39 cellular contexts compared by ENCODE assay signal in genomic region chr15:101583284-101583683, GRCh38.
"Had no signal": no experiment of that assay in that cellular context is flagged by ENCODE, and none has a peak within 500 bp of the region (broad histone marks: within the 10 kb centered on the region; RNA-seq: fewer than 3 reads in every experiment).

No MANE protein-coding gene starts in this region.

- H3K4me1 ChIP-seq: adrenal gland, ascending aorta, body of pancreas, breast epithelium had no signal

- H3K4me3 Mint-ChIP-seq: activated naive CD4-positive, alpha-beta T cell treated with anti-CD3 and anti-CD28 coated beads for 36 hours; activated naive CD4-positive, alpha-beta T cell treated with anti-CD3 and anti-CD28 coated beads, Interleukin-2, amount 10 ng/mL, durations not matched to agents 7 days and 5 days; activated naive CD4-positive, alpha-beta T cell treated with anti-CD3 and anti-CD28 coated beads, Interleukin-2, amount 50 U/mL, for 24 hours; activated naive CD8-positive, alpha-beta T cell; activated naive CD8-positive, alpha-beta T cell treated with anti-CD3 and anti-CD28 coated beads for 36 hours; activated naive CD8-positive, alpha-beta T cell treated with anti-CD3 and anti-CD28 coated beads, Interleukin-2, amount 10 ng/mL, durations not matched to agents 7 days and 5 days; activated naive CD8-positive, alpha-beta T cell treated with anti-CD3 and anti-CD28 coated beads, Interleukin-2, amount 50 U/mL, for 24 hours; activated T-cell treated with anti-CD3 and anti-CD28 coated beads, Interleukin-2, amount 50 U/mL, for 4 hours; activated T-cell treated with anti-CD3 and anti-CD28 coated beads, Interleukin-2, amount 50 U/mL, for 72 hours; activated T-helper 1 cell treated with anti-CD3 and anti-CD28 coated beads, Interleukin-12 subunit alpha, Interleukin-12 subunit beta, Interleukin-2, Interleukin-4 antibody, amounts not matched to agents 30 ng/mL and 10 ng/mL and 1 ng/mL, durations not matched to agents 14 hours and 24 hours and 36 hours; activated T-helper 17 cell treated with anti-CD3 and anti-CD28 coated beads, Interleukin-2, amount 50 U/mL, for 72 hours; brain; central memory CD8-positive, alpha-beta T cell had no signal

- H3K27ac Mint-ChIP-seq: activated naive CD4-positive, alpha-beta T cell treated with anti-CD3 and anti-CD28 coated beads for 36 hours; activated naive CD4-positive, alpha-beta T cell treated with anti-CD3 and anti-CD28 coated beads, Interleukin-2, amount 10 ng/mL, durations not matched to agents 7 days and 5 days; activated naive CD4-positive, alpha-beta T cell treated with anti-CD3 and anti-CD28 coated beads, Interleukin-2, amount 50 U/mL, for 24 hours; activated naive CD4-positive, alpha-beta T cell treated with anti-CD3 and anti-CD28 coated beads, Interleukin-2, amount 50 U/mL, for 72 hours; activated naive CD8-positive, alpha-beta T cell; activated naive CD8-positive, alpha-beta T cell treated with anti-CD3 and anti-CD28 coated beads for 36 hours; activated naive CD8-positive, alpha-beta T cell treated with anti-CD3 and anti-CD28 coated beads, Interleukin-2, amount 10 ng/mL, durations not matched to agents 7 days and 5 days; activated naive CD8-positive, alpha-beta T cell treated with anti-CD3 and anti-CD28 coated beads, Interleukin-2, amount 50 U/mL, for 24 hours; activated T-cell treated with anti-CD3 and anti-CD28 coated beads, Interleukin-2, amount 50 U/mL, for 72 hours; activated T-helper 1 cell treated with anti-CD3 and anti-CD28 coated beads, Interleukin-12 subunit alpha, Interleukin-12 subunit beta, Interleukin-2, Interleukin-4 antibody, amounts not matched to agents 30 ng/mL and 10 ng/mL and 1 ng/mL, durations not matched to agents 14 hours and 24 hours and 36 hours; activated T-helper 17 cell treated with anti-CD3 and anti-CD28 coated beads, Interleukin-2, amount 50 U/mL, for 72 hours; activated T-helper 2 cell treated with anti-CD3 and anti-CD28 coated beads, Interferon-gamma antibody, Interleukin-2, Interleukin-4, amounts not matched to agents 10 μg/mL and 5 μg/mL and 100 μg/mL, durations not matched to agents 14 hours and 24 hours and 36 hours; brain had no signal

- H3K27me3 ChIP-seq: ascending aorta, body of pancreas, brain microvascular endothelial cell, cardiac muscle cell had no signal

- DNase-seq: activated effector memory CD4-positive, alpha-beta T cell treated with anti-CD3 and anti-CD28 coated beads, Interleukin-2, amount 50 U/mL, for 16 hours; activated effector memory CD4-positive, alpha-beta T cell treated with Interleukin-2 at 50 U/mL for 16 hours; activated gamma-delta T cell; activated gamma-delta T cell treated with Interleukin-2 at 50 U/mL for 16 hours; activated naive CD4-positive, alpha-beta T cell; activated naive CD4-positive, alpha-beta T cell treated with anti-CD3 and anti-CD28 coated beads for 36 hours; activated naive CD4-positive, alpha-beta T cell treated with anti-CD3 and anti-CD28 coated beads, Interleukin-2, amount 10 ng/mL, durations not matched to agents 7 days and 5 days; activated naive CD4-positive, alpha-beta T cell treated with anti-CD3 and anti-CD28 coated beads, Interleukin-2, amount 50 U/mL, for 16 hours; activated naive CD4-positive, alpha-beta T cell treated with Interleukin-2 at 50 U/mL for 16 hours; activated naive CD8-positive, alpha-beta T cell treated with anti-CD3 and anti-CD28 coated beads for 36 hours; activated naive CD8-positive, alpha-beta T cell treated with anti-CD3 and anti-CD28 coated beads, Interleukin-2, amount 10 ng/mL, durations not matched to agents 7 days and 5 days; activated naive CD8-positive, alpha-beta T cell treated with anti-CD3 and anti-CD28 coated beads, Interleukin-2, amount 50 U/mL, for 24 hours; activated T-cell treated with anti-CD3 and anti-CD28 coated beads, Interleukin-2, amount 50 U/mL, for 1 hour; activated T-cell treated with anti-CD3 and anti-CD28 coated beads, Interleukin-2, amount 50 U/mL, for 4 hours; activated T-cell treated with anti-CD3 and anti-CD28 coated beads, Interleukin-2, amount 50 U/mL, for 48 hours; activated T-cell treated with anti-CD3 and anti-CD28 coated beads, Interleukin-2, amount 50 U/mL, for 72 hours; adrenal gland; amniotic stem cell; amygdala; anterior cingulate cortex; aorta; body of pancreas; brain microvascular endothelial cell; caudate nucleus; central memory CD4-positive, alpha-beta T cell; cerebellar nuclear complex had no signal

- H3K36me3 ChIP-seq: adrenal gland, ascending aorta, brain microvascular endothelial cell, breast epithelium, cardiac muscle cell had no signal

- ATAC-seq: activated naive CD4-positive, alpha-beta T cell treated with anti-CD3 and anti-CD28 coated beads, Interleukin-2, amount 50 U/mL, for 72 hours; activated naive CD8-positive, alpha-beta T cell treated with anti-CD3 and anti-CD28 coated beads, Interleukin-2, amount 50 U/mL, for 24 hours; activated T-cell treated with anti-CD3 and anti-CD28 coated beads, Interleukin-2, amount 50 U/mL, for 4 hours; activated T-cell treated with anti-CD3 and anti-CD28 coated beads, Interleukin-2, amount 50 U/mL, for 72 hours; activated T-helper 17 cell treated with anti-CD3 and anti-CD28 coated beads, Interleukin-2, amount 50 U/mL, for 72 hours; body of pancreas had no signal

- H3K9me3 Mint-ChIP-seq: activated naive CD4-positive, alpha-beta T cell treated with anti-CD3 and anti-CD28 coated beads, Interleukin-2, amount 10 ng/mL, durations not matched to agents 7 days and 5 days; activated naive CD4-positive, alpha-beta T cell treated with anti-CD3 and anti-CD28 coated beads, Interleukin-2, amount 50 U/mL, for 24 hours; activated T-cell treated with anti-CD3 and anti-CD28 coated beads, Interleukin-2, amount 50 U/mL, for 4 hours; activated T-helper 1 cell treated with anti-CD3 and anti-CD28 coated beads, Interleukin-12 subunit alpha, Interleukin-12 subunit beta, Interleukin-2, Interleukin-4 antibody, amounts not matched to agents 30 ng/mL and 10 ng/mL and 1 ng/mL, durations not matched to agents 14 hours and 24 hours and 36 hours; activated T-helper 17 cell treated with anti-CD3 and anti-CD28 coated beads, Interleukin-2, amount 50 U/mL, for 72 hours; activated T-helper 2 cell treated with anti-CD3 and anti-CD28 coated beads, Interferon-gamma antibody, Interleukin-2, Interleukin-4, amounts not matched to agents 10 μg/mL and 5 μg/mL and 100 μg/mL, durations not matched to agents 14 hours and 24 hours and 36 hours; central memory CD8-positive, alpha-beta T cell had no signal

- FAIRE-seq: astrocyte, bronchial epithelial cell had no signal

- H3K4me3 ChIP-seq: adrenal gland, ascending aorta, body of pancreas, breast epithelium, cardiac muscle cell had no signal

- H3K27ac ChIP-seq: adrenal gland, ascending aorta, body of pancreas, brain microvascular endothelial cell, breast epithelium, cardiac muscle cell had no signal

- H3K36me3 Mint-ChIP-seq: activated naive CD4-positive, alpha-beta T cell treated with anti-CD3 and anti-CD28 coated beads, Interleukin-2, amount 10 ng/mL, durations not matched to agents 7 days and 5 days; activated naive CD4-positive, alpha-beta T cell treated with anti-CD3 and anti-CD28 coated beads, Interleukin-2, amount 50 U/mL, for 24 hours; activated naive CD4-positive, alpha-beta T cell treated with anti-CD3 and anti-CD28 coated beads, Interleukin-2, amount 50 U/mL, for 72 hours; activated naive CD8-positive, alpha-beta T cell; activated naive CD8-positive, alpha-beta T cell treated with anti-CD3 and anti-CD28 coated beads for 36 hours; activated naive CD8-positive, alpha-beta T cell treated with anti-CD3 and anti-CD28 coated beads, Interleukin-2, amount 10 ng/mL, durations not matched to agents 7 days and 5 days; brain had no signal

- H3K4me1 Mint-ChIP-seq: activated naive CD4-positive, alpha-beta T cell treated with anti-CD3 and anti-CD28 coated beads, Interleukin-2, amount 10 ng/mL, durations not matched to agents 7 days and 5 days; activated naive CD4-positive, alpha-beta T cell treated with anti-CD3 and anti-CD28 coated beads, Interleukin-2, amount 50 U/mL, for 24 hours; activated naive CD8-positive, alpha-beta T cell treated with anti-CD3 and anti-CD28 coated beads for 36 hours; activated naive CD8-positive, alpha-beta T cell treated with anti-CD3 and anti-CD28 coated beads, Interleukin-2, amount 10 ng/mL, durations not matched to agents 7 days and 5 days; activated naive CD8-positive, alpha-beta T cell treated with anti-CD3 and anti-CD28 coated beads, Interleukin-2, amount 50 U/mL, for 24 hours; activated T-helper 17 cell treated with anti-CD3 and anti-CD28 coated beads, Interleukin-2, amount 50 U/mL, for 72 hours; central memory CD8-positive, alpha-beta T cell had no signal

- H3K9me3 ChIP-seq: adrenal gland, ascending aorta, body of pancreas had no signal
